14 cellular contexts compared by ENCODE assay signal in the genomic region with DNA sequence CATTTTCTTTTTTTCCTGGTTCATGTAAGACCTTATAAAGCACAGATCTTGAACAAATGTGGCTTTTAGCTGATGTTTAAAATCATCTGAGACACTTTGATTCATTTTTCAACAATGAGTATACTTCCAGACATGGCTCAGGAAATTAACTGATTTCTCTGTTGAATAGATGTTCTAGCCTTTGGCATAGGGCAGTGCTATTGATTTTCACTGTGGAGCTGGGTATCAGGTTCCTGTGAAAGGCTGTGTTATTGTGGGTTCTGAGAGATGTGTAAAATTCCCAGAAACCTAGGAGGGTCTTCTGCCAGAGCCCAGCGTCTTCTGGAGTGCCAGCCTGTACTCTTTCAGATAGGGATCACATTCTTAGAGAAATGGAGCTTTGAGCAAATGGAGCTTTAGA.
"Had no signal": no experiment of that assay in that cellular context is flagged by ENCODE, and none has a peak within 500 bp of the region (broad histone marks: within the 10 kb centered on the region; RNA-seq: fewer than 3 reads in every experiment).

No MANE protein-coding gene starts in this region.

- FAIRE-seq: keratinocyte, small intestine, urothelium cell line had no signal

- DNase-seq: colonic mucosa; effector CD8-positive, alpha-beta T cell; endodermal cell; foreskin fibroblast; gastrocnemius medialis; head of caudate nucleus; right cardiac atrium; small intestine; stimulated activated CD4-positive, alpha-beta T cell treated with anti-CD3 and anti-CD28 coated beads, Interleukin-15, amount 100 ng/mL, for 24 hours; stimulated activated CD4-positive, alpha-beta T cell treated with anti-CD3 and anti-CD28 coated beads, Interleukin-2, amount 100 ng/mL, for 48 hours; stimulated activated naive B cell treated with anti-CD40 and anti-IgM and Interleukin-4, amounts not matched to agents 10 μg/mL and 1 μg/mL and 100 μg/mL, for 72 hours; upper lobe of left lung had no signal
